ENCODE assay signal across 18 cellular contexts in the genomic region with DNA sequence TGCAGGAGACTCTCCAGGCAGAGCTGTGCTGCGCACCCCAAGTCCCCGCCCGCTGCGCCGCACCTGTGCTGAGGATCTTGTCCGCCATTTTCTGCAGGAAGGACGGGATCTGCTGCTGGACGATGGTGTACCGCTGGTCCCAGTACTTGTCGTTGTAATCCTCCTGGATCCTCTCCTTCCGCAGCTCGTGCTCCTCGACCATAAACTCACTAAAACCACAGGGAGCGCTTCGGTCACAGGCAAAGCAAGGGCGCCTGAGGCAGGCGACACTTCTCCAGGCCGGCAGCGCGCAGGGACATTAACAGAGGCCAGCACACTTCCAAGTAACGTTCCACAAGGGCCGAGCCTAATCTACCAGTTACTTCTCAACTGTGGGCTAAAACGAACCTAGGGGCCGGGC. TPM values are rescaled to one million over a fixed set of nuclear protein-coding genes. Genes with fewer than 3 reads are reported as not detected.
A peak's percentile ranks its signal among the peaks of the same experiment; 100 is the strongest.
DNase-seq lines count a peak whose midpoint lies in the region; TF ChIP-seq lines count a peak whose summit lies in the region.
"Had no signal": no experiment of that assay in that cellular context is flagged by ENCODE, and none has a peak within 500 bp of the region (broad histone marks: within the 10 kb centered on the region; RNA-seq: fewer than 3 reads in every experiment).

No MANE protein-coding gene starts in this region.

- H3K36me3 Mint-ChIP-seq in nephron progenitor cell (ENCODE audit: low read depth) (peaks cover 58% of the 10 kb centered on the region), progenitor cell of endocrine pancreas (ENCODE audit: insufficient read depth) (peaks cover 34% of the 10 kb centered on the region), MCF 10A (ENCODE audit: insufficient read depth, unreplicated experiment) (peaks cover 85% of the 10 kb centered on the region)

- no peak overlapping the region for H3K4me3 Mint-ChIP-seq in nephron progenitor cell
- H3K4me3 Mint-ChIP-seq in progenitor cell of endocrine pancreas (ENCODE audit: low read depth): no peak overlapping the region
- no peak overlapping the region for H3K4me3 Mint-ChIP-seq in MCF 10A (ENCODE audit: unreplicated experiment)
- H3K4me3 Mint-ChIP-seq: CD14-positive monocyte; CD4-positive, alpha-beta memory T cell; CD4-positive, CD25-positive, alpha-beta regulatory T cell; CD8-positive, alpha-beta memory T cell had no signal

- peak; percentile 7 for DNase-seq in iPS-NIHi11 (ENCODE audit: low spot score)
- DNase-seq in nephron progenitor cell: no peak
- DNase-seq in progenitor cell of endocrine pancreas (ENCODE audit: low spot score, unreplicated experiment): no peak
- DNase-seq in NCI-H146 treated with DMSO at 0.1 percent for 48 hours (lab: John Stamatoyannopoulos, UW; ENCODE audit: unreplicated experiment): no peak
- no peak for DNase-seq in MCF 10A (ENCODE audit: unreplicated experiment)
- DNase-seq: 8988T; ACHN; BE2C; C1 segment of cervical spinal cord; Caco-2; Calu3; CD4-positive, alpha-beta memory T cell; CD4-positive, CD25-positive, alpha-beta regulatory T cell; CD8-positive, alpha-beta memory T cell; DMS79 treated with DMSO at 0.1 percent for 48 hours; GF-D8 had no signal

- H3K27me3 Mint-ChIP-seq in nephron progenitor cell (ENCODE audit: low read depth, poor library complexity): no peaks in the 10 kb centered on the region
- no peaks in the 10 kb centered on the region for H3K27me3 Mint-ChIP-seq in progenitor cell of endocrine pancreas
- H3K27me3 Mint-ChIP-seq in MCF 10A (ENCODE audit: insufficient read depth, unreplicated experiment): no peaks in the 10 kb centered on the region
- H3K27me3 Mint-ChIP-seq: CD4-positive, alpha-beta memory T cell; CD4-positive, CD25-positive, alpha-beta regulatory T cell; CD8-positive, alpha-beta memory T cell had no signal

- BruUV-seq in MCF 10A (replicated peaks; lab: Mats Ljungman, UMichigan): no TSS peak

- POLR2A ChIA-PET in MCF 10A (lab: Yijun Ruan, JAX): no interaction called here

- no peaks in the 10 kb centered on the region for H3K9me3 Mint-ChIP-seq in nephron progenitor cell
- H3K9me3 Mint-ChIP-seq in progenitor cell of endocrine pancreas (ENCODE audit: low read depth): no peaks in the 10 kb centered on the region
- H3K9me3 Mint-ChIP-seq in MCF 10A (ENCODE audit: unreplicated experiment): no peaks in the 10 kb centered on the region
- H3K9me3 Mint-ChIP-seq: CD14-positive monocyte; CD4-positive, CD25-positive, alpha-beta regulatory T cell; CD8-positive, alpha-beta memory T cell had no signal

- peak overlapping the region; percentile 25 for H3K27ac Mint-ChIP-seq in nephron progenitor cell
- peak overlapping the region; percentile 49 for H3K27ac Mint-ChIP-seq in progenitor cell of endocrine pancreas
- no peak overlapping the region for H3K27ac Mint-ChIP-seq in MCF 10A (ENCODE audit: low read depth, unreplicated experiment)
- H3K27ac Mint-ChIP-seq: CD4-positive, CD25-positive, alpha-beta regulatory T cell had no signal

- no peaks in the 10 kb centered on the region for H3K4me1 Mint-ChIP-seq in nephron progenitor cell
- peaks cover 3% of the 10 kb centered on the region for H3K4me1 Mint-ChIP-seq in progenitor cell of endocrine pancreas (ENCODE audit: low read depth)
- peaks cover 3% of the 10 kb centered on the region for H3K4me1 Mint-ChIP-seq in MCF 10A (ENCODE audit: insufficient read depth, unreplicated experiment)

- intact Hi-C loops in MCF 10A (cut with micrococcal nuclease): no loop called here

- CTCF ChIA-PET in MCF 10A (lab: Yijun Ruan, JAX): no interaction called here

- TF ChIP-seq CTCF in nephron progenitor cell (IDR thresholded peaks at IDR 0.05) (no peak), progenitor cell of endocrine pancreas (IDR thresholded peaks at IDR 0.05; ENCODE audit: unreplicated experiment) (no peak), MCF 10A (IDR thresholded peaks at IDR 0.05; ENCODE audit: unreplicated experiment) (no peak)

RNA-seq across cellular contexts. Expression of a gene that starts 13.1 kb away (rescaled TPM):
- total RNA-seq in progenitor cell of endocrine pancreas (13.7 and 16.3 TPM in 2 replicates), MCF 10A (2022) (20.2 and 23.2 TPM in 2 replicates)

RNA-seq across cellular contexts. Expression of a gene that starts 18.9 kb away (rescaled TPM):
- 63.2 and 77.0 TPM in 2 replicates for total RNA-seq in progenitor cell of endocrine pancreas
- 95.9 and 96.2 TPM in 2 replicates for total RNA-seq in MCF 10A (2022)

RNA-seq across cellular contexts. Expression of a gene that starts 19.0 kb away (rescaled TPM):
- total RNA-seq in progenitor cell of endocrine pancreas (54.2 and 56.8 TPM in 2 replicates), MCF 10A (2022) (28.9 and 42.7 TPM in 2 replicates)

RNA-seq across cellular contexts. Expression of a gene that starts 46.9 kb away (rescaled TPM):
- 2.3 and 2.5 TPM in 2 replicates for total RNA-seq in progenitor cell of endocrine pancreas
- total RNA-seq in MCF 10A (2022): not detected in 2 replicates
- total RNA-seq: A673, Caco-2, Calu3 had no signal

RNA-seq across cellular contexts. Expression of a gene that starts 52.1 kb away (rescaled TPM):
- total RNA-seq in progenitor cell of endocrine pancreas (1.2 TPM in 2 replicates), MCF 10A (2022) (not detected in 2 replicates)
- total RNA-seq: A673; Caco-2; Calu3; CD4-positive, alpha-beta memory T cell; CD4-positive, CD25-positive, alpha-beta regulatory T cell; CD8-positive, alpha-beta memory T cell had no signal
